Comparison of ENCODE assay signal across 8 cellular contexts in genomic region chr12:117827660-117828059, GRCh38.
"Had no signal": no experiment of that assay in that cellular context is flagged by ENCODE, and none has a peak within 500 bp of the region (broad histone marks: within the 10 kb centered on the region; RNA-seq: fewer than 3 reads in every experiment).

No MANE protein-coding gene starts in this region.

- FAIRE-seq: HepG2 had no signal

- H3K27ac ChIP-seq: GM23248, HL-60 had no signal

- H3K4me1 ChIP-seq: HAP-1 had no signal

- ATAC-seq: HCT116, HepG2 had no signal

- DNase-seq: GM23248, GOT3, H7, KG1 had no signal

- H3K9me3 ChIP-seq: HAP-1 had no signal

- H3K36me3 ChIP-seq: HAP-1 had no signal

- H3K4me3 ChIP-seq: GM23248, HAP-1 had no signal

- H2AFZ ChIP-seq: GM23248 had no signal

- H3K9ac ChIP-seq: GM23248 had no signal
